In genomic region chr16:87806608-87807546, GRCh38 we compare ENCODE assay signal across 8 cellular contexts.
DNase-seq lines count a peak whose midpoint lies in the region; ATAC-seq and TF ChIP-seq lines count a peak whose summit lies in the region.

No MANE protein-coding gene starts in this region.

- DNase-seq in GM13977 (ENCODE audit: low spot score): peak; percentile 63
- DNase-seq in NCI-H2107 (lab: John Stamatoyannopoulos, UW): peak; percentile 93
- peak; percentile 47 for DNase-seq in WERI-Rb-1
- peak; percentile 55 for DNase-seq in cerebellar cortex (ENCODE audit: low spot score)
- peak; percentile 13 for DNase-seq in medulla oblongata (ENCODE audit: extremely low spot score)
- no peak for DNase-seq in stimulated activated effector memory CD8-positive, alpha-beta T cell treated with anti-CD3 and anti-CD28 coated beads, Interleukin-12 subunit alpha, Interleukin-12 subunit beta, amount 100 ng/mL, for 72 hours (ENCODE audit: low spot score in 2 of 2)
- no peak for DNase-seq in iPS-NIHi7 (ENCODE audit: extremely low spot score)
- no peak for DNase-seq in HuH-7 (ENCODE audit: low spot score)

- no peaks in the 10 kb centered on the region for H3K27me3 ChIP-seq in WERI-Rb-1 (ENCODE audit: insufficient read depth, low read depth, severe bottlenecking)

- H3K4me3 ChIP-seq in WERI-Rb-1 (ENCODE audit: low read depth, low read length): no peak overlapping the region; the same call in 1 of the 2 replicates

- peak; percentile 82 for ATAC-seq in stimulated activated effector memory CD8-positive, alpha-beta T cell treated with anti-CD3 and anti-CD28 coated beads, Interleukin-12 subunit alpha, Interleukin-12 subunit beta, amount 100 ng/mL, for 72 hours

- no peaks in the 10 kb centered on the region for H3K9me3 ChIP-seq in WERI-Rb-1 (ENCODE audit: severe bottlenecking)

- H3K27ac ChIP-seq in WERI-Rb-1: peak overlapping the region; percentile 65

- TF ChIP-seq CTCF in GM13977 (IDR thresholded peaks at IDR 0.05; ENCODE audit: extremely low read depth, insufficient read depth, missing control alignments) (no peak), WERI-Rb-1 (IDR thresholded peaks at IDR 0.05; ENCODE audit: low read depth, low read length) (no peak)

- H3K36me3 ChIP-seq in WERI-Rb-1: no peaks in the 10 kb centered on the region

- peaks cover 17% of the 10 kb centered on the region for H3K4me1 Mint-ChIP-seq in stimulated activated effector memory CD8-positive, alpha-beta T cell treated with anti-CD3 and anti-CD28 coated beads, Interleukin-12 subunit alpha, Interleukin-12 subunit beta, amount 100 ng/mL, for 72 hours

- no peaks in the 10 kb centered on the region for H3K9me3 Mint-ChIP-seq in stimulated activated effector memory CD8-positive, alpha-beta T cell treated with anti-CD3 and anti-CD28 coated beads, Interleukin-12 subunit alpha, Interleukin-12 subunit beta, amount 100 ng/mL, for 72 hours

- H3K27ac Mint-ChIP-seq in stimulated activated effector memory CD8-positive, alpha-beta T cell treated with anti-CD3 and anti-CD28 coated beads, Interleukin-12 subunit alpha, Interleukin-12 subunit beta, amount 100 ng/mL, for 72 hours: peak overlapping the region; percentile 94

- H3K4me3 Mint-ChIP-seq in stimulated activated effector memory CD8-positive, alpha-beta T cell treated with anti-CD3 and anti-CD28 coated beads, Interleukin-12 subunit alpha, Interleukin-12 subunit beta, amount 100 ng/mL, for 72 hours: peak overlapping the region; percentile 77

- H3K36me3 Mint-ChIP-seq in stimulated activated effector memory CD8-positive, alpha-beta T cell treated with anti-CD3 and anti-CD28 coated beads, Interleukin-12 subunit alpha, Interleukin-12 subunit beta, amount 100 ng/mL, for 72 hours: peaks cover 5% of the 10 kb centered on the region

- in situ Hi-C loops in GM13977 (cut with MboI; ENCODE audit: low pct_unique_long_range_greater_than_20kb, low sequenced_read_pairs, unreplicated experiment): no loop called here

Comparison
In these comparisons a context has a peak if more than half of its experiments do, and no peak if none do; other contexts are left out.
1. DNase-seq: peak in GM13977 (single experiment), NCI-H2107 (single experiment), WERI-Rb-1 (single experiment), cerebellar cortex (single experiment) and medulla oblongata (single experiment); none in stimulated activated effector memory CD8-positive, alpha-beta T cell treated with anti-CD3 and anti-CD28 coated beads, Interleukin-12 subunit alpha, Interleukin-12 subunit beta, amount 100 ng/mL, for 72 hours (0 of 2), iPS-NIHi7 (single experiment) and HuH-7 (single experiment).